In genomic region chr5:176870110-176870591, GRCh38 we compare ENCODE assay signal across 8 cellular contexts. TPM values are rescaled to one million over a fixed set of nuclear protein-coding genes. Genes with fewer than 3 reads are reported as not detected.
DNase-seq lines count a peak whose midpoint lies in the region; ATAC-seq and TF ChIP-seq lines count a peak whose summit lies in the region.

No MANE protein-coding gene starts in this region.

- no CpG with 5 or more reads among the region's 17 CpGs for WGBS in trophoblast cell (ENCODE audit: extremely low coverage, insufficient coverage, insufficient read length)

- POLR2A ChIA-PET in PC-3 (lab: Charles Lee; ENCODE audit: unreplicated experiment), result no interaction called here
- POLR2A ChIA-PET in naive thymus-derived CD8-positive, alpha-beta T cell (lab: Charles Lee), result no interaction called here

- no peak overlapping the region for H3K14ac ChIP-seq in trophoblast cell (ENCODE audit: low read length)

- no peak overlapping the region for H4K91ac ChIP-seq in trophoblast cell (ENCODE audit: low read depth, low read length)

- DNase-seq in GM12864 (ENCODE audit: low read depth) (no peak), PC-3 (peak; percentile 47), fibroblast of mammary gland (ENCODE audit: low read depth) (peak; percentile 58), trophoblast cell (peak; percentile 58 to 76), sciatic nerve (ENCODE audit: low spot score) (no peak)
- no peak for DNase-seq in naive thymus-derived CD8-positive, alpha-beta T cell
- DNase-seq in stimulated activated CD4-positive, alpha-beta T cell treated with anti-CD3 and anti-CD28 coated beads, Interleukin-1b, Interleukin-23, amount 100 ng/mL, for 48 hours, result no peak

- H3K27me3 Mint-ChIP-seq in naive thymus-derived CD8-positive, alpha-beta T cell, result peaks cover 8 to 31% (median 21%) of the 10 kb centered on the region in 5 donors

- ATAC-seq in PC-3, result peak; percentile 75
- ATAC-seq in HG02678 (IDR thresholded peaks at IDR 0.05; ENCODE audit: unreplicated experiment), result no peak
- ATAC-seq in naive thymus-derived CD8-positive, alpha-beta T cell, result no peak
- ATAC-seq in sciatic nerve, result no peak

- H3K4me2 ChIP-seq in PC-3 (ENCODE audit: low read length) (no peak overlapping the region), trophoblast cell (ENCODE audit: low read length) (no peak overlapping the region)

- H3K9me3 ChIP-seq in PC-3 (ENCODE audit: low read length) (no peaks in the 10 kb centered on the region), trophoblast cell (ENCODE audit: insufficient read depth, low read depth, low read length) (no peaks in the 10 kb centered on the region)

- BruUV-seq in PC-3 (replicated peaks; lab: Mats Ljungman, UMichigan), result no TSS peak

- H3K23ac ChIP-seq in trophoblast cell (ENCODE audit: low read length), result no peak overlapping the region

- H3K27ac ChIP-seq in PC-3 (ENCODE audit: low read length) (no peak overlapping the region), trophoblast cell (ENCODE audit: low read depth, low read length) (no peak overlapping the region)

- no peaks in the 10 kb centered on the region for H3K36me3 Mint-ChIP-seq in naive thymus-derived CD8-positive, alpha-beta T cell

- no peak overlapping the region for H2AFZ ChIP-seq in PC-3 (ENCODE audit: low read length)
- no peak overlapping the region for H2AFZ ChIP-seq in trophoblast cell (ENCODE audit: insufficient read depth, low read length, poor library complexity)

- H3K79me1 ChIP-seq in trophoblast cell (ENCODE audit: low read length), result no peaks in the 10 kb centered on the region

- H3K4me1 ChIP-seq in PC-3 (ENCODE audit: insufficient read depth, low read length), result no peaks in the 10 kb centered on the region
- H3K4me1 ChIP-seq in trophoblast cell (ENCODE audit: control insufficient read depth in 1 of 2, insufficient read depth in 2 of 2, low read length in 2 of 2), result no peaks in the 10 kb centered on the region

- H2BK12ac ChIP-seq in trophoblast cell (ENCODE audit: low read length), result no peak overlapping the region

- H3K27me3 ChIP-seq in PC-3 (ENCODE audit: low read length) (peaks cover 23% of the 10 kb centered on the region), trophoblast cell (ENCODE audit: insufficient read depth, low read length) (no peaks in the 10 kb centered on the region)

- no peaks in the 10 kb centered on the region for H4K20me1 ChIP-seq in PC-3 (ENCODE audit: low read length)

- no peak overlapping the region for H3K27ac Mint-ChIP-seq in naive thymus-derived CD8-positive, alpha-beta T cell

- H3K4me3 Mint-ChIP-seq in naive thymus-derived CD8-positive, alpha-beta T cell, result no peak overlapping the region

- H3K36me3 ChIP-seq in PC-3 (ENCODE audit: low read depth, low read length) (no peaks in the 10 kb centered on the region), trophoblast cell (ENCODE audit: control insufficient read depth in 1 of 2, insufficient read depth in 2 of 2, low read length in 2 of 2) (no peaks in the 10 kb centered on the region)

- no peak overlapping the region for H2BK120ac ChIP-seq in trophoblast cell (ENCODE audit: insufficient read depth, low read length, poor library complexity)

- peaks cover 4 to 12% (median 10%) of the 10 kb centered on the region in 4 donors for H3K4me1 Mint-ChIP-seq in naive thymus-derived CD8-positive, alpha-beta T cell

- no peaks in the 10 kb centered on the region for H3F3A ChIP-seq in PC-3 (ENCODE audit: low read length, unreplicated experiment)

- no peaks in the 10 kb centered on the region for H3K9me2 ChIP-seq in PC-3 (replicated peaks; ENCODE audit: low read length)

- H2BK5ac ChIP-seq in trophoblast cell (ENCODE audit: low read depth, low read length, poor library complexity), result no peak overlapping the region

- no peak overlapping the region for H3K9ac ChIP-seq in PC-3 (ENCODE audit: low read length)
- H3K9ac ChIP-seq in trophoblast cell (ENCODE audit: low read length), result no peak overlapping the region

- H3K4me3 ChIP-seq in GM12864 (ENCODE audit: low read depth, low read length), result no peak overlapping the region
- H3K4me3 ChIP-seq in PC-3 (ENCODE audit: low read length), result no peak overlapping the region
- no peak overlapping the region for H3K4me3 ChIP-seq in fibroblast of mammary gland (ENCODE audit: control insufficient read depth, low read depth, low read length)
- no peak overlapping the region for H3K4me3 ChIP-seq in trophoblast cell (ENCODE audit: low read depth, low read length)

- no peak overlapping the region for H4K12ac ChIP-seq in trophoblast cell (ENCODE audit: low read depth, low read length)

- no peaks in the 10 kb centered on the region for H3K79me2 ChIP-seq in PC-3 (ENCODE audit: low read length)
- H3K79me2 ChIP-seq in trophoblast cell (ENCODE audit: control insufficient read depth, insufficient read depth, low read length, poor library complexity), result no peaks in the 10 kb centered on the region

- intact Hi-C loops in PC-3 (cut with micrococcal nuclease), result no loop called here
- intact Hi-C loops in sciatic nerve (cut with DNase I), result no loop called here

- H3K9me3 Mint-ChIP-seq in naive thymus-derived CD8-positive, alpha-beta T cell, result peaks cover 0 to 9% (median 0%) of the 10 kb centered on the region in 9 donors

- no peak overlapping the region for H4K8ac ChIP-seq in trophoblast cell (ENCODE audit: low read depth, low read length)

- CTCF ChIA-PET in PC-3 (lab: Charles Lee), result no interaction called here

- H3K4ac ChIP-seq in trophoblast cell (ENCODE audit: low read depth, low read length), result no peak overlapping the region

- H2AK5ac ChIP-seq in trophoblast cell (ENCODE audit: low read length), result no peak overlapping the region

- TF ChIP-seq CTCF in GM12864 (IDR thresholded peaks at IDR 0.05; ENCODE audit: low read depth, low read length, missing control alignments), result peak; percentile 9
- TF ChIP-seq CTCF in PC-3 (conservative IDR thresholded peaks at IDR 0.05; ENCODE audit: low read depth, low read length), result peak; percentile 59
- no peak for TF ChIP-seq CTCF in fibroblast of mammary gland (conservative IDR thresholded peaks at IDR 0.05; ENCODE audit: control insufficient read depth, insufficient read depth, low read depth, low read length)

- H3K18ac ChIP-seq in trophoblast cell (ENCODE audit: low read length), result no peak overlapping the region

RNA-seq across cellular contexts. Expression of gene HK3, which starts 29.0 kb away (rescaled TPM):
- total RNA-seq in PC-3 (2014; rRNA removed), result not detected in 2 replicates
- not detected in 2 replicates for polyA plus RNA-seq in trophoblast cell (2013)
- total RNA-seq in naive thymus-derived CD8-positive, alpha-beta T cell, result under 1 TPM; 0.52 to 0.86 TPM
- under 1 TPM in 2 of 3 donors, not detected in 1; 0.21 to 0.23 TPM for polyA plus RNA-seq in naive thymus-derived CD8-positive, alpha-beta T cell
- total RNA-seq in sciatic nerve, result 21.1 TPM

RNA-seq across cellular contexts. Expression of gene UNC5A, which starts 59.8 kb away (rescaled TPM):
- total RNA-seq in PC-3 (2014; rRNA removed), result 0.07 and 0.46 TPM in 2 replicates
- 0.01 and 0.03 TPM in 2 replicates for polyA plus RNA-seq in trophoblast cell (2013)
- total RNA-seq in naive thymus-derived CD8-positive, alpha-beta T cell, result not detected
- not detected for polyA plus RNA-seq in naive thymus-derived CD8-positive, alpha-beta T cell
- total RNA-seq in sciatic nerve, result not detected

Comparison
In these comparisons a context has a peak if more than half of its experiments do, and no peak if none do; other contexts are left out.
1. DNase-seq: peak in PC-3 (single experiment), fibroblast of mammary gland (single experiment) and trophoblast cell (2 of 2); none in GM12864 (single experiment), naive thymus-derived CD8-positive, alpha-beta T cell (0 of 10), sciatic nerve (single experiment) and stimulated activated CD4-positive, alpha-beta T cell treated with anti-CD3 and anti-CD28 coated beads, Interleukin-1b, Interleukin-23, amount 100 ng/mL, for 48 hours (single experiment).
2. RNA of gene HK3, which starts 29.0 kb away (total RNA-seq): 21.1 TPM in sciatic nerve (single experiment); 0.52 to 0.86 TPM in naive thymus-derived CD8-positive, alpha-beta T cell and not detected in PC-3; every median in the first group is over 10 times any median in the second.